Comparison of ENCODE assay signal across 12 cellular contexts in genomic region chr1:116877369-116877768, GRCh38. TPM values are rescaled to one million over a fixed set of nuclear protein-coding genes. Genes with fewer than 3 reads are reported as not detected.
DNase-seq lines count a peak whose midpoint lies in the region; ATAC-seq, FAIRE-seq and TF ChIP-seq lines count a peak whose summit lies in the region.
"Had no signal": no experiment of that assay in that cellular context is flagged by ENCODE, and none has a peak within 500 bp of the region (broad histone marks: within the 10 kb centered on the region; RNA-seq: fewer than 3 reads in every experiment).

No MANE protein-coding gene starts in this region.

- no peak overlapping the region for H3K27ac ChIP-seq in H9 (ENCODE audit: insufficient read length, low read depth, low read length)
- H3K27ac ChIP-seq in K562 (ENCODE audit: extremely low read depth, low read depth, low read length): no peak overlapping the region
- peak overlapping the region; percentile 33 for H3K27ac ChIP-seq in mesenchymal stem cell (ENCODE audit: low read length, poor library complexity, severe bottlenecking)
- peak overlapping the region in 18 of 21 experiments; percentile 21 to 89 (median 70) for H3K27ac ChIP-seq in skin epidermis
- H3K27ac ChIP-seq: C4-2B had no signal

- no peaks in the 10 kb centered on the region for H3K9me1 ChIP-seq in K562 (ENCODE audit: control insufficient read depth, insufficient read depth, low read length)

- H3K23ac ChIP-seq in H9 (ENCODE audit: insufficient read length, low read depth, low read length) (no peak overlapping the region), mesenchymal stem cell (ENCODE audit: low read length in 2 of 2) (no peak overlapping the region)

- H3K36me3 Mint-ChIP-seq in H9 (ENCODE audit: insufficient read depth in 1 of 3, low read depth in 3 of 3): no peaks in the 10 kb centered on the region
- no peaks in the 10 kb centered on the region for H3K36me3 Mint-ChIP-seq in activated naive CD4-positive, alpha-beta T cell treated with anti-CD3 and anti-CD28 coated beads, Interleukin-2, amount 10 ng/mL, durations not matched to agents 7 days and 5 days
- H3K36me3 Mint-ChIP-seq: stimulated activated naive B cell treated with anti-CD40 and anti-IgM and Interleukin-4, amounts not matched to agents 10 μg/mL and 1 μg/mL and 100 μg/mL, for 72 hours had no signal

- H2AK5ac ChIP-seq in H9 (ENCODE audit: insufficient read length, low read length): no peak overlapping the region
- peak overlapping the region; percentile 53 for H2AK5ac ChIP-seq in mesenchymal stem cell (ENCODE audit: low read length, severe bottlenecking)

- POLR2A ChIA-PET in K562 (lab: Yijun Ruan, JAX): interaction anchor here (0.5 to 2.2 kb wide), 9 partner anchors 10 to 183 kb away, joined by 3 to 9 read pairs (median 3); partner anchors contain the start of gene TTF2

- H3K36me3 ChIP-seq in K562 (ENCODE audit: control insufficient read depth, insufficient read depth, low read length): no peaks in the 10 kb centered on the region
- H3K36me3 ChIP-seq in mesenchymal stem cell (ENCODE audit: control insufficient read depth in 1 of 2, insufficient read depth in 2 of 2, low read depth in 1 of 2, low read length in 2 of 2): no peaks in the 10 kb centered on the region
- H3K36me3 ChIP-seq: HAP-1 had no signal

- no TSS peak for BruUV-seq in K562 (replicated peaks; lab: Mats Ljungman, UMichigan)

- no peak overlapping the region for H2BK5ac ChIP-seq in H9 (ENCODE audit: insufficient read length, low read length)
- H2BK5ac ChIP-seq in mesenchymal stem cell (ENCODE audit: low read depth, low read length, poor library complexity, severe bottlenecking): no peak overlapping the region

- no peak overlapping the region for H4K8ac ChIP-seq in H9 (replicated peaks; ENCODE audit: insufficient read length, low read depth, low read length)
- H4K8ac ChIP-seq in mesenchymal stem cell (ENCODE audit: low read length): no peak overlapping the region

- no peak overlapping the region for H2BK20ac ChIP-seq in H9 (ENCODE audit: low read depth, low read length, poor library complexity, severe bottlenecking)

- TF ChIP-seq EP300 in K562 (IDR thresholded peaks at IDR 0.05; ENCODE audit: low read length): no peak

- DNase-seq in H9 (no peak), K562 (ENCODE audit: extremely low read depth in 1 of 4, low spot score in 3 of 4) (no peak), mesenchymal stem cell (no peak)
- DNase-seq in activated naive CD4-positive, alpha-beta T cell treated with anti-CD3 and anti-CD28 coated beads, Interleukin-2, amount 10 ng/mL, durations not matched to agents 7 days and 5 days: no peak
- DNase-seq: stimulated activated naive B cell treated with anti-CD40 and anti-IgM and Interleukin-4, amounts not matched to agents 10 μg/mL and 1 μg/mL and 100 μg/mL, for 72 hours had no signal

- no peak overlapping the region for H3K4me2 ChIP-seq in H9 (ENCODE audit: insufficient read depth, insufficient read length, low read length)
- H3K4me2 ChIP-seq in K562 (ENCODE audit: insufficient read depth, low read length): no peak overlapping the region
- H3K4me2 ChIP-seq in mesenchymal stem cell (ENCODE audit: low read length, poor library complexity, severe bottlenecking): no peak overlapping the region

- H3K9me3 ChIP-seq in H9 (ENCODE audit: control insufficient read depth, low read depth, low read length) (no peaks in the 10 kb centered on the region), K562 (replicated peaks; ENCODE audit: control insufficient read depth, insufficient read depth, low read depth, low read length) (no peaks in the 10 kb centered on the region), mesenchymal stem cell (ENCODE audit: control insufficient read depth, low read length) (no peaks in the 10 kb centered on the region)
- H3K9me3 ChIP-seq: HAP-1 had no signal

- H3K27me3 ChIP-seq in H9 (ENCODE audit: insufficient read depth, low read length): no peaks in the 10 kb centered on the region
- H3K27me3 ChIP-seq in K562 (ENCODE audit: control insufficient read depth in 2 of 2, insufficient read depth in 2 of 2, low read length in 2 of 2): no peaks in the 10 kb centered on the region
- no peaks in the 10 kb centered on the region for H3K27me3 ChIP-seq in mesenchymal stem cell (ENCODE audit: control insufficient read depth in 1 of 2, insufficient read depth in 1 of 2, low read length in 2 of 2)

- H3K14ac ChIP-seq in H9 (ENCODE audit: insufficient read depth, low read length) (no peak overlapping the region; the same call in 1 of the 2 replicates), mesenchymal stem cell (ENCODE audit: low read length in 2 of 2) (no peak overlapping the region)

- CTCF ChIA-PET in K562 (lab: Yijun Ruan, JAX; ENCODE audit: low intra/inter-chr PET ratio): no interaction called here
- CTCF ChIA-PET in activated naive CD4-positive, alpha-beta T cell treated with anti-CD3 and anti-CD28 coated beads, Interleukin-2, amount 10 ng/mL, durations not matched to agents 7 days and 5 days (lab: Charles Lee): interaction anchor here (0.6 to 3.3 kb wide), 12 partner anchors 10 to 152 kb away, joined by 3 to 15 read pairs (median 4); no protein-coding TSS in a partner anchor

- H2BK120ac ChIP-seq in H9 (ENCODE audit: low read depth, low read length, poor library complexity, severe bottlenecking): no peak overlapping the region
- no peak overlapping the region for H2BK120ac ChIP-seq in mesenchymal stem cell (ENCODE audit: low read depth, low read length)

- WGBS in H9 (ENCODE audit: extremely low coverage, insufficient read length, low lambda C conversion rate): no CpG with 5 or more reads among the region's 2 CpGs
- whole genome bisulfite sequencing in K562 (ENCODE audit: insufficient coverage, low coverage, missing lambda C conversion rate): 54% methylated on average over 2 of the region's 2 CpGs
- 61% methylated on average over 2 of the region's 2 CpGs for WGBS in mesenchymal stem cell

- no peak overlapping the region for H3K18ac ChIP-seq in H9 (ENCODE audit: insufficient read length, low read depth, low read length)
- no peak overlapping the region for H3K18ac ChIP-seq in mesenchymal stem cell (ENCODE audit: low read depth in 1 of 2, low read length in 2 of 2)

- ATAC-seq in K562 (no peak), HG03175 (IDR thresholded peaks at IDR 0.05; ENCODE audit: unreplicated experiment) (no peak), GM18907 (IDR thresholded peaks at IDR 0.05; ENCODE audit: unreplicated experiment) (no peak), GM19455 (IDR thresholded peaks at IDR 0.05; ENCODE audit: unreplicated experiment) (no peak)

- H3K27me3 Mint-ChIP-seq in H9 (ENCODE audit: low read depth): no peaks in the 10 kb centered on the region
- peaks cover 4% of the 10 kb centered on the region for H3K27me3 Mint-ChIP-seq in activated naive CD4-positive, alpha-beta T cell treated with anti-CD3 and anti-CD28 coated beads, Interleukin-2, amount 10 ng/mL, durations not matched to agents 7 days and 5 days

- no peak overlapping the region for H3K4me3 Mint-ChIP-seq in H9
- no peak overlapping the region for H3K4me3 Mint-ChIP-seq in activated naive CD4-positive, alpha-beta T cell treated with anti-CD3 and anti-CD28 coated beads, Interleukin-2, amount 10 ng/mL, durations not matched to agents 7 days and 5 days
- H3K4me3 Mint-ChIP-seq: stimulated activated naive B cell treated with anti-CD40 and anti-IgM and Interleukin-4, amounts not matched to agents 10 μg/mL and 1 μg/mL and 100 μg/mL, for 72 hours; T-helper 1 cell treated with Interleukin-12 subunit alpha and Interleukin-12 subunit beta and Interleukin-4 antibody, amounts not matched to agents 30 μg/mL and 1 μg/mL, for 36 hours had no signal

- intact Hi-C loops in K562 (cut with micrococcal nuclease): no loop called here

- peaks cover 6% of the 10 kb centered on the region; the same call in 1 of the 2 replicates for H3K4me1 ChIP-seq in H9 (ENCODE audit: insufficient read depth, low read length)
- peaks cover 28 to 42% of the 10 kb centered on the region in 2 experiments for H3K4me1 ChIP-seq in K562 (replicated peaks in 1 of 2; ENCODE audit: control insufficient read depth in 2 of 2, insufficient read depth in 2 of 2, low read length in 2 of 2)
- peaks cover 12% of the 10 kb centered on the region for H3K4me1 ChIP-seq in mesenchymal stem cell (ENCODE audit: control insufficient read depth, insufficient read depth, low read depth, low read length)

- H3K9ac ChIP-seq in H9 (ENCODE audit: extremely low read depth, insufficient read length, low read length) (no peak overlapping the region), K562 (ENCODE audit: insufficient read depth in 1 of 2, low read depth in 2 of 2, low read length in 2 of 2) (no peak overlapping the region), mesenchymal stem cell (ENCODE audit: low read length) (peak overlapping the region; percentile 88)

- H4K91ac ChIP-seq in H9 (ENCODE audit: insufficient read length, low read depth, low read length) (no peak overlapping the region), mesenchymal stem cell (ENCODE audit: low read length) (no peak overlapping the region)

- peak overlapping the region; percentile 59 for H3T11ph ChIP-seq in H9 (ENCODE audit: low read length)

- peaks cover 7% of the 10 kb centered on the region for H3K23me2 ChIP-seq in H9 (ENCODE audit: insufficient read length, low read depth, low read length, poor library complexity, severe bottlenecking)

- FAIRE-seq in K562 (lab: Jason Lieb, UNC): no peak

- no peak overlapping the region for H2BK15ac ChIP-seq in H9 (ENCODE audit: low read depth, low read length)
- peak overlapping the region; percentile 57 for H2BK15ac ChIP-seq in mesenchymal stem cell (ENCODE audit: low read depth, poor library complexity, severe bottlenecking)

- H3K4ac ChIP-seq in H9 (ENCODE audit: low read depth, low read length) (no peak overlapping the region; the same call in 1 of the 2 replicates), mesenchymal stem cell (ENCODE audit: low read depth in 1 of 2, low read length in 2 of 2) (no peak overlapping the region)

- H3K4me1 Mint-ChIP-seq in H9: peaks cover 8 to 17% of the 10 kb centered on the region in 2 experiments
- H3K4me1 Mint-ChIP-seq in activated naive CD4-positive, alpha-beta T cell treated with anti-CD3 and anti-CD28 coated beads, Interleukin-2, amount 10 ng/mL, durations not matched to agents 7 days and 5 days: peaks cover 17% of the 10 kb centered on the region
- H3K4me1 Mint-ChIP-seq: stimulated activated naive B cell treated with anti-CD40 and anti-IgM and Interleukin-4, amounts not matched to agents 10 μg/mL and 1 μg/mL and 100 μg/mL, for 72 hours had no signal

- no peaks in the 10 kb centered on the region for H3K9me3 Mint-ChIP-seq in H9
- no peaks in the 10 kb centered on the region for H3K9me3 Mint-ChIP-seq in activated naive CD4-positive, alpha-beta T cell treated with anti-CD3 and anti-CD28 coated beads, Interleukin-2, amount 10 ng/mL, durations not matched to agents 7 days and 5 days
- H3K9me3 Mint-ChIP-seq: stimulated activated naive B cell treated with anti-CD40 and anti-IgM and Interleukin-4, amounts not matched to agents 10 μg/mL and 1 μg/mL and 100 μg/mL, for 72 hours; T-helper 1 cell treated with Interleukin-12 subunit alpha and Interleukin-12 subunit beta and Interleukin-4 antibody, amounts not matched to agents 30 μg/mL and 1 μg/mL, for 36 hours had no signal

- no peak overlapping the region for H3K56ac ChIP-seq in H9 (ENCODE audit: insufficient read length, low read depth, low read length)

- no peaks in the 10 kb centered on the region for H4K20me1 ChIP-seq in H9 (ENCODE audit: control insufficient read depth, insufficient read depth, insufficient read length)
- H4K20me1 ChIP-seq in K562 (replicated peaks; ENCODE audit: control insufficient read depth, insufficient read depth, low read length): no peaks in the 10 kb centered on the region

- no peak overlapping the region for H4K5ac ChIP-seq in H9 (ENCODE audit: insufficient read length, low read depth, low read length)

- TF ChIP-seq CTCF in H9 (conservative IDR thresholded peaks at IDR 0.05) (no peak), K562 (IDR thresholded peaks at IDR 0.05 in 2 of 3, conservative IDR thresholded peaks at IDR 0.05 in 1 of 3; ENCODE audit: insufficient read depth in 2 of 3, low read depth in 1 of 3, low read length in 3 of 3) (no peak)

- TF ChIP-seq POLR2A in K562 (conservative IDR thresholded peaks at IDR 0.05): no peak

- H2AFZ ChIP-seq in H9 (ENCODE audit: low read length) (no peak overlapping the region), K562 (ENCODE audit: low read depth, low read length) (peak overlapping the region; percentile 48), mesenchymal stem cell (ENCODE audit: low read depth, low read length) (no peak overlapping the region)

- in situ Hi-C loops in K562 (cut with MboI): no loop called here

- TF ChIP-seq RAD21 in K562 (CRISPR knock-in tag; conservative IDR thresholded peaks at IDR 0.05 in 1 of 2, IDR thresholded peaks at IDR 0.05 in 1 of 2): no peak

- H2BK12ac ChIP-seq in H9 (ENCODE audit: insufficient read length, low read depth, low read length) (no peak overlapping the region), mesenchymal stem cell (ENCODE audit: low read length in 2 of 2) (peak overlapping the region; percentile 37 to 71)

- no peak overlapping the region for H3K27ac Mint-ChIP-seq in H9
- H3K27ac Mint-ChIP-seq in activated naive CD4-positive, alpha-beta T cell treated with anti-CD3 and anti-CD28 coated beads, Interleukin-2, amount 10 ng/mL, durations not matched to agents 7 days and 5 days: no peak overlapping the region
- H3K27ac Mint-ChIP-seq: stimulated activated naive B cell treated with anti-CD40 and anti-IgM and Interleukin-4, amounts not matched to agents 10 μg/mL and 1 μg/mL and 100 μg/mL, for 72 hours; T-helper 1 cell treated with Interleukin-12 subunit alpha and Interleukin-12 subunit beta and Interleukin-4 antibody, amounts not matched to agents 30 μg/mL and 1 μg/mL, for 36 hours had no signal

- H3K79me2 ChIP-seq in H9 (ENCODE audit: insufficient read depth, low read length): no peaks in the 10 kb centered on the region
- H3K79me2 ChIP-seq in K562 (ENCODE audit: control insufficient read depth, insufficient read depth, low read length): no peaks in the 10 kb centered on the region

- H3K4me3 ChIP-seq in K562: no peak overlapping the region
- H3K4me3 ChIP-seq in mesenchymal stem cell (ENCODE audit: insufficient read depth in 1 of 2, low read depth in 1 of 2, low read length in 2 of 2): peak overlapping the region in 1 of 2 experiments; percentile 72
- peak overlapping the region in 1 of 7 experiments; percentile 3 for H3K4me3 ChIP-seq in skin epidermis

- H3K79me1 ChIP-seq in H9 (ENCODE audit: insufficient read depth, low read depth, low read length, poor library complexity, severe bottlenecking): no peaks in the 10 kb centered on the region
- H3K79me1 ChIP-seq in mesenchymal stem cell (replicated peaks; ENCODE audit: low read length, poor library complexity, severe bottlenecking): no peaks in the 10 kb centered on the region

RNA-seq across cellular contexts. Expression of gene PTGFRN, which starts 32.3 kb away (rescaled TPM):
- total RNA-seq in H9 (2021) (26.3 and 31.7 TPM in 2 replicates), K562 (2014; rRNA removed) (22.4 and 26.2 TPM in 2 replicates), K562 (2014; rRNA removed; fragmentation: Illumina TruSeq; extraction: Trizol) (22.5 and 24.9 TPM in 2 replicates), K562 (2015; rRNA removed; fragmentation: Illumina TruSeq; extraction: Trizol) (26.2 and 27.1 TPM in 2 replicates), K562 (2021) (29.7 and 33.1 TPM in 2 replicates)
- total RNA-seq in K562 (2011; cell fraction: chromatin; rRNA removed; ENCODE audit: low replicate concordance): 38.9 and 44.3 TPM in 2 replicates
- total RNA-seq in K562 (2011; cell fraction: nucleolus; rRNA removed): 39.0 and 41.6 TPM in 2 replicates
- total RNA-seq in K562 (2011; cell fraction: nucleoplasm; rRNA removed): 49.9 and 52.4 TPM in 2 replicates
- polyA plus RNA-seq in K562 (2011; rRNA removed) (25.7 and 25.8 TPM in 2 replicates), K562 (2014; fragmentation: Illumina TruSeq; extraction: Trizol) (21.0 and 21.3 TPM in 2 replicates), K562 (2014; fragmentation: Nextera tagmentation; extraction: Ambion mirVana) (10 to 100 TPM; 17.3 to 26.5 TPM), K562 (2014; rRNA removed) (19.4 and 28.1 TPM in 2 replicates)
- polyA plus RNA-seq in K562 (2011; cell fraction: cytosol; rRNA removed): 14.4 and 19.7 TPM in 2 replicates
- polyA plus RNA-seq in K562 (2011; cell fraction: nucleus; rRNA removed): 16.7 and 18.7 TPM in 2 replicates
- 26.2 and 27.1 TPM in 2 replicates for polyA plus RNA-seq in K562 (2012)
- polyA minus RNA-seq in K562 (2011; rRNA and poly(A)+ RNA removed): 36.8 and 45.4 TPM in 2 replicates
- 24.8 and 26.2 TPM in 2 replicates for polyA minus RNA-seq in K562 (2011; cell fraction: cytosol; rRNA and poly(A)+ RNA removed)
- 20.2 and 29.7 TPM in 2 replicates for polyA minus RNA-seq in K562 (2011; cell fraction: nucleus; rRNA and poly(A)+ RNA removed)
- 73.6 TPM for polyA plus RNA-seq in mesenchymal stem cell (2013, experiment 1 of 2)
- 75.7 TPM for polyA plus RNA-seq in mesenchymal stem cell (2013, experiment 2 of 2)

Comparison
In these comparisons a context has a peak if more than half of its experiments do, and no peak if none do; other contexts are left out.
1. H3K27ac ChIP-seq: peak in mesenchymal stem cell (single experiment) and skin epidermis (18 of 21); none in H9 (single experiment) and K562 (single experiment).